15 cellular contexts compared by ENCODE assay signal in the genomic region with DNA sequence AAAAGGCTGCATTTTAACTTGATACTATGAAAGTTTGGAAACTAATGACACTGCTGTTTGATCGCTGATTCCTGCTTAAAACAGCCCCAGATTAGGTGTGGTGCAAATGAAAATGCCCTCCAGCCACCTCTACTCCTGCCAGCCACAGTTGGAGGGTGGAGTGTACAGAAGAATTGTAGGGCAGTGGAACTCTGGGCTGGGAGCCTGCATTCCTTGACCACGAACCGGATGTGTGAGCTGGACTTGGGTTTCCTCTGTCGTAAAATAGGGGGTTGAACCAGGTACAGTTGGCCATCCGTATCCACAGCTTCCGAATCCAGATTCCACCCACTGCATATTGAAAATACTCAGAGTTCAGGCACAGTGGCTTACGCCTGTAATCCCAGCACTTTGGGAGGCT.
DNase-seq lines count a peak whose midpoint lies in the region; ATAC-seq and TF ChIP-seq lines count a peak whose summit lies in the region.
"Had no signal": no experiment of that assay in that cellular context is flagged by ENCODE, and none has a peak within 500 bp of the region (broad histone marks: within the 10 kb centered on the region; RNA-seq: fewer than 3 reads in every experiment).

No MANE protein-coding gene starts in this region.

- H3K9me3 Mint-ChIP-seq in nephron progenitor cell = no peaks in the 10 kb centered on the region

- WGBS in sigmoid colon, 2 donors = 77 to 80% methylated on average over 7 of the region's 7 CpGs

- TF ChIP-seq POLR2A in sigmoid colon (IDR thresholded peaks at IDR 0.05) = no peak

- no peaks in the 10 kb centered on the region for H3K9me3 ChIP-seq in sigmoid colon

- H3K27ac ChIP-seq in cingulate gyrus (ENCODE audit: low read depth, low read length) (peak overlapping the region; percentile 50), sigmoid colon (peak overlapping the region; percentile 49 to 77 (median 67))

- H3K4me3 Mint-ChIP-seq in nephron progenitor cell = no peak overlapping the region
- H3K4me3 Mint-ChIP-seq: immature natural killer cell had no signal

- peaks cover 6% of the 10 kb centered on the region for H3K27me3 Mint-ChIP-seq in nephron progenitor cell (ENCODE audit: low read depth, poor library complexity)

- H3K27me3 ChIP-seq in sigmoid colon = no peaks in the 10 kb centered on the region

- TF ChIP-seq CTCF in sigmoid colon (IDR thresholded peaks at IDR 0.05) (no peak), nephron progenitor cell (IDR thresholded peaks at IDR 0.05) (no peak)

- intact Hi-C loops in left ventricle myocardium superior (cut with micrococcal nuclease) = no loop called here
- intact Hi-C loops in sigmoid colon (cut with DNase I) = no loop called here

- no peak overlapping the region for H3K4me3 ChIP-seq in sigmoid colon

- peaks cover 0 to 21% (median 16%) of the 10 kb centered on the region in 4 donors for H3K4me1 ChIP-seq in sigmoid colon

- ATAC-seq in left ventricle myocardium superior = peak; percentile 82
- no peak for ATAC-seq in HG02588 (IDR thresholded peaks at IDR 0.05; ENCODE audit: unreplicated experiment)

- TF ChIP-seq EP300 in sigmoid colon (IDR thresholded peaks at IDR 0.05) = no peak

- no peaks in the 10 kb centered on the region for H3K36me3 Mint-ChIP-seq in nephron progenitor cell (ENCODE audit: low read depth)

- peak; percentile 51 for DNase-seq in ELR (ENCODE audit: low read depth)
- DNase-seq in left ventricle myocardium superior = peak; percentile 43
- DNase-seq in sigmoid colon = no peak
- DNase-seq in nephron progenitor cell = no peak
- DNase-seq in NCI-H2227 (lab: John Stamatoyannopoulos, UW; ENCODE audit: unreplicated experiment) = no peak
- DNase-seq in central memory CD4-positive, alpha-beta T cell = no peak
- DNase-seq: AML-193, amygdala, DND-41, immature natural killer cell, NCI-H510A, posterior cingulate gyrus, SHP77 treated with DMSO at 0.1 percent for 48 hours had no signal

- H3K36me3 ChIP-seq in sigmoid colon = no peaks in the 10 kb centered on the region

- no peak overlapping the region for H3K27ac Mint-ChIP-seq in nephron progenitor cell
- H3K27ac Mint-ChIP-seq: immature natural killer cell had no signal

- H3K4me1 Mint-ChIP-seq in nephron progenitor cell = peaks cover 29% of the 10 kb centered on the region

Comparison
In these comparisons a context has a peak if more than half of its experiments do, and no peak if none do; other contexts are left out.
1. DNase-seq: peak in ELR (single experiment) and left ventricle myocardium superior (single experiment); none in sigmoid colon (single experiment), nephron progenitor cell (single experiment), NCI-H2227 (single experiment) and central memory CD4-positive, alpha-beta T cell (single experiment).